26 cellular contexts compared by ENCODE assay signal in genomic region chr2:235305678-235306077, GRCh38.
DNase-seq lines count a peak whose midpoint lies in the region; FAIRE-seq and TF ChIP-seq lines count a peak whose summit lies in the region.
"Had no signal": no experiment of that assay in that cellular context is flagged by ENCODE, and none has a peak within 500 bp of the region (broad histone marks: within the 10 kb centered on the region; RNA-seq: fewer than 3 reads in every experiment).

No MANE protein-coding gene starts in this region.

- no peaks in the 10 kb centered on the region for H3K9me3 Mint-ChIP-seq in osteocyte (ENCODE audit: unreplicated experiment)

- H3K18ac ChIP-seq in H1 (ENCODE audit: extremely low read depth, low read length), result no peak overlapping the region

- no peak overlapping the region for H2AFZ ChIP-seq in H1 (ENCODE audit: low read length)

- peaks cover 6% of the 10 kb centered on the region for H3K4me1 Mint-ChIP-seq in osteocyte (ENCODE audit: unreplicated experiment)
- H3K4me1 Mint-ChIP-seq: CD14-positive monocyte; CD4-positive, alpha-beta memory T cell; CD4-positive, CD25-positive, alpha-beta regulatory T cell; CD8-positive, alpha-beta memory T cell had no signal

- no peak overlapping the region for H3K4me3 ChIP-seq in H1 (ENCODE audit: extremely low read depth in 1 of 4, insufficient read depth in 2 of 4, low read depth in 3 of 4, low read length in 4 of 4)
- H3K4me3 ChIP-seq in esophagus muscularis mucosa, result no peak overlapping the region
- H3K4me3 ChIP-seq: BLaER1, GM12878 had no signal

- H3K27ac ChIP-seq in H1 (ENCODE audit: low read depth, low read length) (no peak overlapping the region), esophagus muscularis mucosa (replicated peaks in 1 of 4) (no peak overlapping the region)
- H3K27ac ChIP-seq: BLaER1 had no signal

- peaks cover 0 to 4% (median 0%) of the 10 kb centered on the region in 4 experiments; a peak in 1 of 7 replicates for H3K4me1 ChIP-seq in H1 (replicated peaks in 1 of 4; ENCODE audit: control insufficient read depth in 3 of 4, insufficient read depth in 4 of 4, low read length in 3 of 4)
- no peaks in the 10 kb centered on the region for H3K4me1 ChIP-seq in esophagus muscularis mucosa
- H3K4me1 ChIP-seq: BE2C had no signal

- H3K4me2 ChIP-seq in H1 (ENCODE audit: insufficient read depth in 1 of 2, low read depth in 2 of 2, low read length in 2 of 2), result no peak overlapping the region
- H3K4me2 ChIP-seq: BLaER1 had no signal

- no peak overlapping the region for H2BK12ac ChIP-seq in H1 (ENCODE audit: low read depth, low read length)

- TF ChIP-seq EP300 in H1 (IDR thresholded peaks at IDR 0.05; ENCODE audit: borderline replicate concordance in 1 of 2, low read depth in 2 of 2, low read length in 2 of 2) (no peak), esophagus muscularis mucosa (IDR thresholded peaks at IDR 0.05) (no peak)

- H3K27ac Mint-ChIP-seq in osteocyte (ENCODE audit: unreplicated experiment), result no peak overlapping the region
- H3K27ac Mint-ChIP-seq: CD14-positive monocyte; CD4-positive, alpha-beta memory T cell; CD4-positive, CD25-positive, alpha-beta regulatory T cell; CD8-positive, alpha-beta memory T cell had no signal

- no peak for FAIRE-seq in H1 (lab: Jason Lieb, UNC)
- FAIRE-seq: A204.1, GM12878, GM12892, GM19239 had no signal

- H3K9me3 ChIP-seq in H1 (ENCODE audit: insufficient read depth in 2 of 2, low read depth in 1 of 2, low read length in 1 of 2), result 0 out of 4 replicates have a peak, but pooled peaks cover 0 to under 1% of the 10 kb centered on the region in 2 experiments
- H3K9me3 ChIP-seq in esophagus muscularis mucosa, result no peaks in the 10 kb centered on the region
- H3K9me3 ChIP-seq: BE2C had no signal

- H3K23ac ChIP-seq in H1 (ENCODE audit: insufficient read length), result no peak overlapping the region

- in situ Hi-C loops in GM13976 (cut with MboI; ENCODE audit: low sequenced_read_pairs, unreplicated experiment), result no loop called here

- peak overlapping the region; percentile 66 for H3K14ac ChIP-seq in H1 (ENCODE audit: insufficient read length)

- H3K27me3 Mint-ChIP-seq in osteocyte (ENCODE audit: unreplicated experiment), result peaks cover 56% of the 10 kb centered on the region
- H3K27me3 Mint-ChIP-seq: CD4-positive, CD25-positive, alpha-beta regulatory T cell had no signal

- TF ChIP-seq CTCF in H1 (IDR thresholded peaks at IDR 0.05; ENCODE audit: control extremely low read depth in 1 of 3, insufficient read depth in 1 of 3, low read depth in 1 of 3, low read length in 3 of 3) (no peak), esophagus muscularis mucosa (IDR thresholded peaks at IDR 0.05) (no peak), osteocyte (IDR thresholded peaks at IDR 0.05) (no peak), GM13976 (IDR thresholded peaks at IDR 0.05; ENCODE audit: borderline replicate concordance, control extremely low read depth, extremely low read depth, insufficient read depth, missing control alignments) (no peak)

- H3K4me3 Mint-ChIP-seq in osteocyte (ENCODE audit: unreplicated experiment), result no peak overlapping the region
- H3K4me3 Mint-ChIP-seq: CD14-positive monocyte; CD4-positive, alpha-beta memory T cell; CD4-positive, CD25-positive, alpha-beta regulatory T cell; CD8-positive, alpha-beta memory T cell had no signal

- peaks cover 1% of the 10 kb centered on the region for H3K36me3 Mint-ChIP-seq in osteocyte (ENCODE audit: unreplicated experiment)
- H3K36me3 Mint-ChIP-seq: CD14-positive monocyte; CD4-positive, alpha-beta memory T cell; CD4-positive, CD25-positive, alpha-beta regulatory T cell; CD8-positive, alpha-beta memory T cell had no signal

- no peaks in the 10 kb centered on the region for H3K79me2 ChIP-seq in H1 (ENCODE audit: control insufficient read depth in 1 of 2, insufficient read depth in 2 of 2, low read length in 2 of 2)

- no peak overlapping the region for H2AK5ac ChIP-seq in H1 (ENCODE audit: low read depth, low read length)

- H3K4ac ChIP-seq in H1 (replicated peaks; ENCODE audit: insufficient read length, low read depth, low read length), result no peak overlapping the region

- H3K23me2 ChIP-seq in H1 (ENCODE audit: low read depth, low read length), result no peaks in the 10 kb centered on the region

- H3K27me3 ChIP-seq in H1 (replicated peaks in 1 of 4; ENCODE audit: control insufficient read depth in 3 of 4, extremely low read depth in 1 of 4, insufficient read depth in 3 of 4, low read length in 3 of 4) (no peaks in the 10 kb centered on the region; a peak in 2 of 7 replicates), esophagus muscularis mucosa (peaks cover 0 to 25% (median 0%) of the 10 kb centered on the region in 4 donors)
- H3K27me3 ChIP-seq: BE2C, BLaER1 had no signal

- no peak overlapping the region for H4K91ac ChIP-seq in H1 (replicated peaks; ENCODE audit: insufficient read length, low read length)

- intact Hi-C loops in esophagus muscularis mucosa (cut with DNase I), result no loop called here

- H4K8ac ChIP-seq in H1 (ENCODE audit: extremely low read depth, insufficient read depth, low read length), result no peak overlapping the region

- no peak overlapping the region for H2BK20ac ChIP-seq in H1 (ENCODE audit: low read length)

- H3K9ac ChIP-seq in H1 (replicated peaks in 1 of 4; ENCODE audit: extremely low read depth in 1 of 4, low read depth in 3 of 4, low read length in 3 of 4), result no peak overlapping the region
- H3K9ac ChIP-seq: BLaER1 had no signal

- H3K36me3 ChIP-seq in H1 (ENCODE audit: control insufficient read depth in 2 of 4, insufficient read depth in 4 of 4, low read length in 3 of 4), result no peaks in the 10 kb centered on the region
- H3K36me3 ChIP-seq in esophagus muscularis mucosa, result no peaks in the 10 kb centered on the region
- H3K36me3 ChIP-seq: BE2C, BLaER1 had no signal

- WGBS in H1 (ENCODE audit: extremely low coverage in 1 of 2, insufficient coverage in 1 of 2, insufficient read length in 1 of 2, insufficient replicate concordance in 2 of 2, low coverage in 1 of 2, low lambda C conversion rate in 2 of 2, missing lambda C conversion rate in 1 of 2), 2 experiments, result 91% methylated on average over 6 of the region's 6 CpGs; no CpG with 5 or more reads in 1 of the 2 experiments
- WGBS in esophagus muscularis mucosa, result 83% methylated on average over 6 of the region's 6 CpGs

- CTCF ChIA-PET in H1 (lab: Charles Lee; ENCODE audit: partially characterized antibody), result interaction anchor here (1.1 to 2.1 kb wide), 4 partner anchors 9 to 172 kb away, joined by 3 to 6 read pairs (median 4); no protein-coding TSS in a partner anchor

- H3K56ac ChIP-seq in H1 (replicated peaks; ENCODE audit: insufficient read length, low read depth, low read length), result no peak overlapping the region

- no peak overlapping the region for H2BK5ac ChIP-seq in H1 (ENCODE audit: low read depth, low read length)

- POLR2A ChIA-PET in H1 (lab: Charles Lee; ENCODE audit: partially characterized antibody), result no interaction called here

- no peak overlapping the region for H2BK120ac ChIP-seq in H1 (replicated peaks; ENCODE audit: low read depth, low read length)

- H3K79me1 ChIP-seq in H1 (ENCODE audit: low read depth, low read length), result no peaks in the 10 kb centered on the region

- peaks cover 0 to 2% of the 10 kb centered on the region in 2 experiments for H4K20me1 ChIP-seq in H1 (replicated peaks in 1 of 2; ENCODE audit: control insufficient read depth in 1 of 2, insufficient read depth in 2 of 2, low read length in 2 of 2)
- H4K20me1 ChIP-seq: BLaER1 had no signal

- no peak for TF ChIP-seq RAD21 in H1 (IDR thresholded peaks at IDR 0.05 in 1 of 2, conservative IDR thresholded peaks at IDR 0.05 in 1 of 2; ENCODE audit: low read depth in 2 of 2, low read length in 2 of 2)

- no peak for DNase-seq in H1 (ENCODE audit: low read depth in 1 of 2, low spot score in 2 of 2)
- peak; percentile 74 for DNase-seq in esophagus muscularis mucosa (ENCODE audit: extremely low spot score)
- DNase-seq in osteocyte (ENCODE audit: extremely low spot score, unreplicated experiment), result peak; percentile 40
- no peak for DNase-seq in GM13976 (ENCODE audit: low spot score)
- no peak for DNase-seq in NCI-H82 (lab: John Stamatoyannopoulos, UW)
- DNase-seq: 8988T; ACHN; BE2C; C1 segment of cervical spinal cord; CD4-positive, alpha-beta memory T cell; CD4-positive, CD25-positive, alpha-beta regulatory T cell; CD8-positive, alpha-beta memory T cell; COR-L47; DMS 273 treated with DMSO at 0.1 percent for 48 hours; DMS153; DMS53; DMS79; DND-41; EL; GDM1 had no signal

- TF ChIP-seq POLR2A in H1 (IDR thresholded peaks at IDR 0.05; ENCODE audit: control extremely low read depth in 1 of 2, low read depth in 2 of 2, low read length in 2 of 2) (no peak), esophagus muscularis mucosa (IDR thresholded peaks at IDR 0.05; ENCODE audit: low read depth) (no peak)

- no peak overlapping the region for H4K5ac ChIP-seq in H1 (ENCODE audit: insufficient read length, low read depth, low read length)

- H2BK15ac ChIP-seq in H1 (ENCODE audit: low read length), result no peak overlapping the region

TF ChIP-seq in H1, 55 proteins besides CTCF, POLR2A, EP300 and RAD21 (continues in another document):
- TF ChIP-seq CHD1 (IDR thresholded peaks at IDR 0.05; ENCODE audit: low read depth, low read length) (no peak), SIN3A (conservative IDR thresholded peaks at IDR 0.05 in 1 of 2, IDR thresholded peaks at IDR 0.05 in 1 of 2; ENCODE audit: low read depth in 1 of 2, low read length in 2 of 2) (no peak), HDAC6 (IDR thresholded peaks at IDR 0.05; ENCODE audit: low read depth, low read length) (no peak), YY1 (IDR thresholded peaks at IDR 0.05; ENCODE audit: low read depth, low read length) (no peak), E2F6 (IDR thresholded peaks at IDR 0.05) (no peak), ASH2L (IDR thresholded peaks at IDR 0.05; ENCODE audit: low read length) (no peak), EGR1 (IDR thresholded peaks at IDR 0.05; ENCODE audit: borderline replicate concordance, low read depth, low read length) (no peak), CBX5 (IDR thresholded peaks at IDR 0.05; ENCODE audit: low read depth, low read length) (no peak), BACH1 (IDR thresholded peaks at IDR 0.05; ENCODE audit: low read length) (no peak), EZH2 (IDR thresholded peaks at IDR 0.05; ENCODE audit: low read depth, low read length, severe bottlenecking) (no peak), FOSL1 (IDR thresholded peaks at IDR 0.05; ENCODE audit: insufficient read depth, low read depth, low read length) (no peak), JUND (IDR thresholded peaks at IDR 0.05; ENCODE audit: low read length) (no peak), ZNF274 (IDR thresholded peaks at IDR 0.05; ENCODE audit: borderline replicate concordance, extremely low read depth, low read length) (no peak), NANOG (IDR thresholded peaks at IDR 0.05; ENCODE audit: insufficient read depth, low read depth, low read length, poor library complexity, severe bottlenecking) (no peak)

Comparison
In these comparisons a context has a peak if more than half of its experiments do, and no peak if none do; other contexts are left out.
1. DNase-seq: peak in esophagus muscularis mucosa (single experiment) and osteocyte (single experiment); none in H1 (0 of 2), GM13976 (single experiment) and NCI-H82 (single experiment).